In genomic region chr14:90567191-90567590, GRCh38 we compare ENCODE assay signal across 23 cellular contexts.
DNase-seq lines count a peak whose midpoint lies in the region; ATAC-seq and TF ChIP-seq lines count a peak whose summit lies in the region.
"Had no signal": no experiment of that assay in that cellular context is flagged by ENCODE, and none has a peak within 500 bp of the region (broad histone marks: within the 10 kb centered on the region; RNA-seq: fewer than 3 reads in every experiment).

No MANE protein-coding gene starts in this region.

- WGBS in neuronal stem cell (ENCODE audit: extremely low coverage in 2 of 2, insufficient read length in 2 of 2, insufficient replicate concordance in 1 of 2), 2 donors: no CpG with 5 or more reads among the region's 11 CpGs
- WGBS in heart right ventricle, 2 donors: 92 to 96% methylated on average over 11 of the region's 11 CpGs

- DNase-seq in glutamatergic neuron (no peak), neuronal stem cell (ENCODE audit: low spot score) (no peak), substantia nigra (lab: John Stamatoyannopoulos, UW) (peak in 45 of 49 donors; percentile 29 to 90 (median 70)), heart right ventricle (no peak), activated T-cell treated with anti-CD3 and anti-CD28 coated beads for 4 hours (no peak)
- DNase-seq: ACHN; activated CD4-positive, alpha-beta T cell treated with anti-CD3 and anti-CD28 coated beads, Interleukin-2, amount 50 U/mL, for 1 hour; activated naive CD4-positive, alpha-beta T cell treated with anti-CD3 and anti-CD28 coated beads, Interleukin-2, amount 10 ng/mL, durations not matched to agents 7 days and 5 days; Caco-2; KBM-7; NCI-H1105; NCI-H2029; NCI-H226; SW 1271; T1000 had no signal

- peak overlapping the region; percentile 11 for H3K27ac Mint-ChIP-seq in glutamatergic neuron (ENCODE audit: unreplicated experiment)
- H3K27ac Mint-ChIP-seq: activated naive CD4-positive, alpha-beta T cell treated with anti-CD3 and anti-CD28 coated beads, Interleukin-2, amount 10 ng/mL, durations not matched to agents 7 days and 5 days; stimulated activated naive CD8-positive, alpha-beta T cell treated with anti-CD3 and anti-CD28 coated beads, Interleukin-15, Interleukin-2, amounts not matched to agents 100 ng/mL and 50 ng/mL, for 24 hours had no signal

- no peak overlapping the region for H2AFZ ChIP-seq in neuronal stem cell (ENCODE audit: low read length)

- no peak overlapping the region for H4K91ac ChIP-seq in neuronal stem cell (ENCODE audit: low read depth, low read length, poor library complexity)

- peaks cover 5% of the 10 kb centered on the region for H3K9me3 Mint-ChIP-seq in glutamatergic neuron (ENCODE audit: unreplicated experiment)
- H3K9me3 Mint-ChIP-seq: activated naive CD4-positive, alpha-beta T cell treated with anti-CD3 and anti-CD28 coated beads, Interleukin-2, amount 10 ng/mL, durations not matched to agents 7 days and 5 days; stimulated activated naive CD8-positive, alpha-beta T cell treated with anti-CD3 and anti-CD28 coated beads, Interleukin-15, Interleukin-2, amounts not matched to agents 100 ng/mL and 50 ng/mL, for 24 hours; WTC11 had no signal

- ATAC-seq in heart right ventricle (no peak), GM21723 (IDR thresholded peaks at IDR 0.05; ENCODE audit: unreplicated experiment) (no peak), GM18520 (IDR thresholded peaks at IDR 0.05; ENCODE audit: unreplicated experiment) (no peak)
- ATAC-seq: esophagus mucosa had no signal

- peaks cover 5% of the 10 kb centered on the region for H3K36me3 Mint-ChIP-seq in glutamatergic neuron (ENCODE audit: unreplicated experiment)
- H3K36me3 Mint-ChIP-seq: activated naive CD4-positive, alpha-beta T cell treated with anti-CD3 and anti-CD28 coated beads, Interleukin-2, amount 10 ng/mL, durations not matched to agents 7 days and 5 days; WTC11 had no signal

- no peaks in the 10 kb centered on the region for H3K79me1 ChIP-seq in neuronal stem cell (ENCODE audit: low read depth, low read length)

- H3K14ac ChIP-seq in neuronal stem cell (ENCODE audit: low read length): no peak overlapping the region

- H3K4me1 ChIP-seq in neuronal stem cell (ENCODE audit: control insufficient read depth in 2 of 2, insufficient read depth in 1 of 2, low read depth in 1 of 2, low read length in 2 of 2) (peaks cover 8 to 28% of the 10 kb centered on the region in 2 donors), heart right ventricle (peaks cover 0 to 13% (median 11%) of the 10 kb centered on the region in 9 donors)
- H3K4me1 ChIP-seq: Caco-2 had no signal

- peak overlapping the region; percentile 62 for H3K18ac ChIP-seq in neuronal stem cell (ENCODE audit: low read length)

- no peak overlapping the region for H3K9ac ChIP-seq in neuronal stem cell (ENCODE audit: low read depth, low read length, poor library complexity)

- H3K27me3 Mint-ChIP-seq in glutamatergic neuron (ENCODE audit: unreplicated experiment): no peaks in the 10 kb centered on the region
- H3K27me3 Mint-ChIP-seq: stimulated activated naive CD8-positive, alpha-beta T cell treated with anti-CD3 and anti-CD28 coated beads, Interleukin-15, Interleukin-2, amounts not matched to agents 100 ng/mL and 50 ng/mL, for 24 hours had no signal

- peak overlapping the region; percentile 99 for H3K27ac ChIP-seq in angular gyrus (ENCODE audit: low read depth, low read length)
- peak overlapping the region; percentile 8 for H3K27ac ChIP-seq in neuronal stem cell (replicated peaks; ENCODE audit: low read length)
- H3K27ac ChIP-seq in substantia nigra (ENCODE audit: low read depth, low read length, poor library complexity, severe bottlenecking): peak overlapping the region; percentile 94
- no peak overlapping the region for H3K27ac ChIP-seq in heart right ventricle

- no peak overlapping the region for H3K23ac ChIP-seq in neuronal stem cell (ENCODE audit: low read depth, low read length, poor library complexity)

- no peak overlapping the region for H2BK120ac ChIP-seq in neuronal stem cell (ENCODE audit: low read depth, low read length)

- H3K4ac ChIP-seq in neuronal stem cell (ENCODE audit: low read length): peak overlapping the region; percentile 1

- no peak overlapping the region for H3K4me2 ChIP-seq in neuronal stem cell (ENCODE audit: insufficient read depth, low read length, poor library complexity, severe bottlenecking)

- H3K4me3 ChIP-seq in neuronal stem cell (ENCODE audit: low read length in 2 of 2) (no peak overlapping the region), heart right ventricle (no peak overlapping the region)
- H3K4me3 ChIP-seq: skin epidermis, tibial nerve had no signal

- H3K27me3 ChIP-seq in neuronal stem cell (ENCODE audit: control insufficient read depth in 3 of 3, insufficient read depth in 3 of 3, low read depth in 1 of 3, low read length in 3 of 3) (no peaks in the 10 kb centered on the region), heart right ventricle (no peaks in the 10 kb centered on the region)
- H3K27me3 ChIP-seq: tibial nerve had no signal

- peaks cover 0 to 3% of the 10 kb centered on the region in 2 donors for H3K9me3 ChIP-seq in neuronal stem cell (replicated peaks in 1 of 2; ENCODE audit: control insufficient read depth in 2 of 2, insufficient read depth in 1 of 2, low read depth in 1 of 2, low read length in 2 of 2)
- H3K9me3 ChIP-seq in heart right ventricle: no peaks in the 10 kb centered on the region
- H3K9me3 ChIP-seq: Caco-2, tibial nerve had no signal

- H3K4me1 Mint-ChIP-seq in glutamatergic neuron (ENCODE audit: low read depth, unreplicated experiment): peaks cover 14% of the 10 kb centered on the region
- H3K4me1 Mint-ChIP-seq: activated naive CD4-positive, alpha-beta T cell treated with anti-CD3 and anti-CD28 coated beads, Interleukin-2, amount 10 ng/mL, durations not matched to agents 7 days and 5 days had no signal

- H3K4me3 Mint-ChIP-seq in glutamatergic neuron (ENCODE audit: unreplicated experiment): peak overlapping the region; percentile 35
- H3K4me3 Mint-ChIP-seq: activated naive CD4-positive, alpha-beta T cell treated with anti-CD3 and anti-CD28 coated beads, Interleukin-2, amount 10 ng/mL, durations not matched to agents 7 days and 5 days; stimulated activated naive CD8-positive, alpha-beta T cell treated with anti-CD3 and anti-CD28 coated beads, Interleukin-15, Interleukin-2, amounts not matched to agents 100 ng/mL and 50 ng/mL, for 24 hours; WTC11 had no signal

- H2BK15ac ChIP-seq in neuronal stem cell (ENCODE audit: low read length): peak overlapping the region; percentile 30

- H3K36me3 ChIP-seq in neuronal stem cell (replicated peaks in 1 of 2; ENCODE audit: control insufficient read depth in 2 of 2, insufficient read depth in 2 of 2, low read length in 2 of 2) (peaks cover 0 to 5% of the 10 kb centered on the region in 2 donors), heart right ventricle (peaks cover 0 to 30% (median 0%) of the 10 kb centered on the region in 9 donors)

- H4K8ac ChIP-seq in neuronal stem cell (ENCODE audit: low read depth, low read length): no peak overlapping the region

- peak overlapping the region; percentile 53 for H2BK12ac ChIP-seq in neuronal stem cell (ENCODE audit: low read length)

- intact Hi-C loops in heart right ventricle (cut with DNase I): no loop called here

- H2BK5ac ChIP-seq in neuronal stem cell (ENCODE audit: low read length): peak overlapping the region; percentile 8

- peak overlapping the region; percentile 57 for H2AK5ac ChIP-seq in neuronal stem cell (ENCODE audit: low read depth, low read length)

- no peak for TF ChIP-seq CTCF in glutamatergic neuron (IDR thresholded peaks at IDR 0.05; ENCODE audit: partially characterized antibody, unreplicated experiment)
- no peak for TF ChIP-seq CTCF in heart right ventricle (IDR thresholded peaks at IDR 0.05)

Comparison
In these comparisons a context has a peak if more than half of its experiments do, and no peak if none do; other contexts are left out.
1. H3K27ac ChIP-seq: peak in angular gyrus (single experiment), neuronal stem cell (single experiment) and substantia nigra (single experiment); none in heart right ventricle (0 of 10).
2. DNase-seq: peak in substantia nigra (45 of 49); none in glutamatergic neuron (single experiment), neuronal stem cell (single experiment), heart right ventricle (0 of 2) and activated T-cell treated with anti-CD3 and anti-CD28 coated beads for 4 hours (single experiment).